In the genomic region with DNA sequence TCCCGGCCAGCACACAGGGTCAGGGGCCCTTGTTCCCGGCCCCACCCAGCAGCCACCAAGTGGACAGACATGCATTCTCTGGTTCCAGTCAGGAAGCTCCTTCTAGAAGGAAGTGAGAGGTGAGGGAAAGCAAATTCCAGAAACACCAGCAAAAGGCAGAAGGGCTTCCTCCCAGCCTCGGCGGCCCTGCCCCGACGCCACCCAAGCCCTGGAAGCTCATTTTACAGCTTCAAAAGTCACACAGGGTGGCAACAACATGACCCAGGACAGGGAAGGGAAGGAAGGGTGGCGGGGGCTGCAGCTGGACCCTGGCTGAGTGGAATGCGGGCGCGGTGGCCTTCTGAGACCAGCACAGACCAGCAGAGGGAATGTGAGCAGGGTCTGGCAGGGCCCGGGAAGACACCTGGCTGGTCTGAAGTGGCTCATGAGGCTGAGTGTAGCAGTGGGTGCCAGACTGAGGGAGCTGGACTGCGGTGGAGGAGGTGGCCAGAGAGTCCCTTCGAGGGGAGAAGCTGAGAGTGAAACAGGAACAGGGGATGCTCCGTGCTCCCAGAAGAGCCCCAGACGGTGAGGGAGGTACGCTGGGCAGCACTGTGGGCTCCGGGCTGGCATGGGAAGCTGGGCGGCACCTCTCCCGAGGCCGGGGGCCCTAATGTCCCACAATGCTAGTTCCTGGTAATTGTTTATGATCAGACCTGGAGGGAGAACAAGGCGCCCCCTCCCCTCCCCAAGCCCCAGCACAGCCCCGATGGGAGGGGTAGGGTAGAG, we compare ENCODE assay signal across 9 cellular contexts. TPM values are rescaled to one million over a fixed set of nuclear protein-coding genes. Genes with fewer than 3 reads are reported as not detected.
DNase-seq lines count a peak whose midpoint lies in the region; TF ChIP-seq lines count a peak whose summit lies in the region.
"Had no signal": no experiment of that assay in that cellular context is flagged by ENCODE, and none has a peak within 500 bp of the region (broad histone marks: within the 10 kb centered on the region; RNA-seq: fewer than 3 reads in every experiment).

No MANE protein-coding gene starts in this region.

- DNase-seq in T-helper 1 cell (no peak), substantia nigra (lab: John Stamatoyannopoulos, UW) (no peak), NK-92 (lab: John Stamatoyannopoulos, UW; ENCODE audit: unreplicated experiment) (no peak), retina (no peak), NOMO-1 treated with dmso at 0.1 percent for 144 hours (lab: John Stamatoyannopoulos, UW; ENCODE audit: unreplicated experiment) (no peak)
- no peak for DNase-seq in activated naive CD8-positive, alpha-beta T cell treated with anti-CD3 and anti-CD28 coated beads for 36 hours
- DNase-seq: NCI-H2227 treated with DMSO at 0.1 percent for 48 hours had no signal

- H3K27ac ChIP-seq in liver (ENCODE audit: low read depth in 1 of 2, low read length in 2 of 2) = peak overlapping the region; percentile 39 to 69
- peak overlapping the region; percentile 21 for H3K27ac ChIP-seq in substantia nigra (ENCODE audit: low read depth, low read length, poor library complexity, severe bottlenecking)

- H3K9ac ChIP-seq in liver (ENCODE audit: low read depth in 1 of 2, low read length in 2 of 2) = no peak overlapping the region

- WGBS in liver = 80% methylated on average over 22 of the region's 22 CpGs

- peak overlapping the region; percentile 62 for H3K27ac Mint-ChIP-seq in T-helper 1 cell treated with Interleukin-12 subunit alpha and Interleukin-12 subunit beta and Interleukin-4 antibody, amounts not matched to agents 30 μg/mL and 1 μg/mL, for 36 hours
- peak overlapping the region; percentile 67 for H3K27ac Mint-ChIP-seq in activated naive CD8-positive, alpha-beta T cell treated with anti-CD3 and anti-CD28 coated beads for 36 hours

- no peaks in the 10 kb centered on the region for H3K27me3 ChIP-seq in liver (ENCODE audit: control insufficient read depth in 4 of 4, insufficient read depth in 4 of 4, low read length in 3 of 4)

- TF ChIP-seq CTCF in liver (IDR thresholded peaks at IDR 0.05; ENCODE audit: low read depth, low read length, missing input control) = no peak

- H3K36me3 ChIP-seq in liver (ENCODE audit: control insufficient read depth in 4 of 4, insufficient read depth in 3 of 4, low read depth in 1 of 4, low read length in 3 of 4) = peaks cover 25 to 42% (median 37%) of the 10 kb centered on the region in 4 donors

- H3K4me3 Mint-ChIP-seq in T-helper 1 cell treated with Interleukin-12 subunit alpha and Interleukin-12 subunit beta and Interleukin-4 antibody, amounts not matched to agents 30 μg/mL and 1 μg/mL, for 36 hours = no peak overlapping the region
- H3K4me3 Mint-ChIP-seq in activated naive CD8-positive, alpha-beta T cell treated with anti-CD3 and anti-CD28 coated beads for 36 hours = peak overlapping the region; percentile 43

- no peaks in the 10 kb centered on the region for H3K9me3 ChIP-seq in liver (ENCODE audit: control insufficient read depth in 4 of 4, low read length in 3 of 4)

- peaks cover 19% of the 10 kb centered on the region for H3K4me1 Mint-ChIP-seq in T-helper 1 cell treated with Interleukin-12 subunit alpha and Interleukin-12 subunit beta and Interleukin-4 antibody, amounts not matched to agents 30 μg/mL and 1 μg/mL, for 36 hours (ENCODE audit: low read depth)
- peaks cover 16% of the 10 kb centered on the region for H3K4me1 Mint-ChIP-seq in activated naive CD8-positive, alpha-beta T cell treated with anti-CD3 and anti-CD28 coated beads for 36 hours

- TF ChIP-seq RAD21 in liver (IDR thresholded peaks at IDR 0.05) = no peak

- no peak overlapping the region for H3K4me3 ChIP-seq in liver (ENCODE audit: low read depth in 1 of 3, low read length in 3 of 3)

- peaks cover 0 to 34% (median 21%) of the 10 kb centered on the region in 4 donors for H3K4me1 ChIP-seq in liver (ENCODE audit: control insufficient read depth in 4 of 4, insufficient read depth in 4 of 4, low read length in 3 of 4)

- peaks cover 36% of the 10 kb centered on the region for H3K36me3 Mint-ChIP-seq in T-helper 1 cell treated with Interleukin-12 subunit alpha and Interleukin-12 subunit beta and Interleukin-4 antibody, amounts not matched to agents 30 μg/mL and 1 μg/mL, for 36 hours (ENCODE audit: low read depth)
- peaks cover 12% of the 10 kb centered on the region for H3K36me3 Mint-ChIP-seq in activated naive CD8-positive, alpha-beta T cell treated with anti-CD3 and anti-CD28 coated beads for 36 hours

- H3K9me3 Mint-ChIP-seq in T-helper 1 cell treated with Interleukin-12 subunit alpha and Interleukin-12 subunit beta and Interleukin-4 antibody, amounts not matched to agents 30 μg/mL and 1 μg/mL, for 36 hours = no peaks in the 10 kb centered on the region
- H3K9me3 Mint-ChIP-seq in activated naive CD8-positive, alpha-beta T cell treated with anti-CD3 and anti-CD28 coated beads for 36 hours = no peaks in the 10 kb centered on the region

- H3K27me3 Mint-ChIP-seq in T-helper 1 cell treated with Interleukin-12 subunit alpha and Interleukin-12 subunit beta and Interleukin-4 antibody, amounts not matched to agents 30 μg/mL and 1 μg/mL, for 36 hours (ENCODE audit: low read depth) = no peaks in the 10 kb centered on the region
- H3K27me3 Mint-ChIP-seq in activated naive CD8-positive, alpha-beta T cell treated with anti-CD3 and anti-CD28 coated beads for 36 hours = no peaks in the 10 kb centered on the region

TF ChIP-seq in liver, 16 proteins besides CTCF, POLR2A, EP300 and RAD21:
- TF ChIP-seq HNF4A (conservative IDR thresholded peaks at IDR 0.05) = no peak
- peak; percentile 47 for TF ChIP-seq NR2F2 (IDR thresholded peaks at IDR 0.05)

RNA-seq across cellular contexts. Expression of a gene that starts 1.9 kb away (rescaled TPM):
- 100 to 1,000 TPM; 145 to 156 TPM for total RNA-seq in activated naive CD8-positive, alpha-beta T cell treated with anti-CD3 and anti-CD28 coated beads for 36 hours
- 10 to 100 TPM; 10.3 to 22.9 TPM for total RNA-seq in liver
- polyA plus RNA-seq in liver = 1 to 10 TPM; 2.1 to 4.9 TPM

RNA-seq across cellular contexts. Expression of a gene that starts 9.0 kb away (rescaled TPM):
- total RNA-seq in activated naive CD8-positive, alpha-beta T cell treated with anti-CD3 and anti-CD28 coated beads for 36 hours = 10 to 100 TPM; 45.0 to 49.3 TPM
- total RNA-seq in liver = 10 to 100 TPM; 29.0 to 32.5 TPM
- polyA plus RNA-seq in liver = 10 to 100 TPM; 70.7 to 99.4 TPM

RNA-seq across cellular contexts. Expression of a gene that starts 32.3 kb away (rescaled TPM):
- 10 to 100 TPM; 16.4 to 18.3 TPM for total RNA-seq in activated naive CD8-positive, alpha-beta T cell treated with anti-CD3 and anti-CD28 coated beads for 36 hours
- 10 to 100 TPM in 1 of 2 donors, 1 to 10 TPM in 1; 6.9 to 15.4 TPM for total RNA-seq in liver
- 10 to 100 TPM; 12.2 to 18.5 TPM for polyA plus RNA-seq in liver

RNA-seq across cellular contexts. Expression of a gene that starts 50.6 kb away (rescaled TPM):
- 10 to 100 TPM; 37.2 to 41.7 TPM for total RNA-seq in activated naive CD8-positive, alpha-beta T cell treated with anti-CD3 and anti-CD28 coated beads for 36 hours
- total RNA-seq in liver = 1 to 10 TPM; 7.7 to 8.6 TPM
- 1 to 10 TPM; 1.5 to 5.3 TPM for polyA plus RNA-seq in liver

RNA-seq across cellular contexts. Expression of a gene that starts 58.6 kb away (rescaled TPM):
- total RNA-seq in activated naive CD8-positive, alpha-beta T cell treated with anti-CD3 and anti-CD28 coated beads for 36 hours = 100 to 1,000 TPM; 148 to 161 TPM
- 10 to 100 TPM; 23.0 to 43.9 TPM for total RNA-seq in liver
- 10 to 100 TPM; 57.1 to 63.9 TPM for polyA plus RNA-seq in liver

Comparison
In these comparisons a context has a peak if more than half of its experiments do, and no peak if none do; other contexts are left out.
1. RNA of a gene that starts 1.9 kb away (total RNA-seq): 145 to 156 TPM in activated naive CD8-positive, alpha-beta T cell treated with anti-CD3 and anti-CD28 coated beads for 36 hours; 10.3 to 22.9 TPM in liver; every median in the first group is over 4 times any median in the second.